22 cellular contexts compared by ENCODE assay signal in genomic region chr14:54719406-54719805, GRCh38.
"Had no signal": no experiment of that assay in that cellular context is flagged by ENCODE, and none has a peak within 500 bp of the region (broad histone marks: within the 10 kb centered on the region; RNA-seq: fewer than 3 reads in every experiment).

No MANE protein-coding gene starts in this region.

- H3K36me3 ChIP-seq: spleen, tibial nerve, uterus had no signal

- H3K4me3 Mint-ChIP-seq: activated CD4-positive, alpha-beta T cell treated with anti-CD3 and anti-CD28 coated beads for 36 hours; activated naive CD8-positive, alpha-beta T cell treated with anti-CD3 and anti-CD28 coated beads for 36 hours; stimulated activated memory B cell treated with anti-CD40 and anti-IgM and Interleukin-4, amounts not matched to agents 10 μg/mL and 1 μg/mL and 100 μg/mL, for 72 hours; T-cell; WTC11 had no signal

- H3K27ac Mint-ChIP-seq: activated CD4-positive, alpha-beta T cell treated with anti-CD3 and anti-CD28 coated beads for 36 hours; activated naive CD8-positive, alpha-beta T cell treated with anti-CD3 and anti-CD28 coated beads for 36 hours; stimulated activated memory B cell treated with anti-CD40 and anti-IgM and Interleukin-4, amounts not matched to agents 10 μg/mL and 1 μg/mL and 100 μg/mL, for 72 hours; T-cell; WTC11 had no signal

- H3K9me3 Mint-ChIP-seq: WTC11 had no signal

- H3K36me3 Mint-ChIP-seq: activated naive CD8-positive, alpha-beta T cell treated with anti-CD3 and anti-CD28 coated beads for 36 hours; T-cell; WTC11 had no signal

- DNase-seq: activated CD4-positive, alpha-beta T cell treated with anti-CD3 and anti-CD28 coated beads for 36 hours; activated CD4-positive, alpha-beta T cell treated with anti-CD3 and anti-CD28 coated beads, Interleukin-2, amount 50 U/mL, for 48 hours; activated naive CD4-positive, alpha-beta T cell; activated naive CD8-positive, alpha-beta T cell treated with anti-CD3 and anti-CD28 coated beads for 36 hours; amygdala; body of pancreas; central memory CD4-positive, alpha-beta T cell; dorsolateral prefrontal cortex; foreskin keratinocyte; glutamatergic neuron; hypothalamus; islet precursor cell; left colon; mammary epithelial cell; occipital lobe; spleen; stimulated activated CD4-positive, alpha-beta T cell treated with anti-CD3 and anti-CD28 coated beads, Interleukin-4, amount 100 ng/mL, for 4 hours; T-cell; uterus had no signal

- H3K9me3 ChIP-seq: body of pancreas, spleen, tibial nerve, uterus had no signal

- H3K27ac ChIP-seq: body of pancreas, foreskin keratinocyte, spleen, tibial nerve, uterus had no signal

- ATAC-seq: activated CD4-positive, alpha-beta T cell treated with anti-CD3 and anti-CD28 coated beads for 36 hours; body of pancreas; foreskin keratinocyte; left colon; stimulated activated memory B cell treated with anti-CD40 and anti-IgM and Interleukin-4, amounts not matched to agents 10 μg/mL and 1 μg/mL and 100 μg/mL, for 72 hours; T-cell; WTC11 had no signal

- H3K4me3 ChIP-seq: body of pancreas, dorsolateral prefrontal cortex, spleen, tibial nerve, uterus had no signal

- H3K27me3 Mint-ChIP-seq: stimulated activated memory B cell treated with anti-CD40 and anti-IgM and Interleukin-4, amounts not matched to agents 10 μg/mL and 1 μg/mL and 100 μg/mL, for 72 hours had no signal

- H3K4me1 ChIP-seq: body of pancreas had no signal

- H3K27me3 ChIP-seq: body of pancreas, dorsolateral prefrontal cortex, foreskin keratinocyte, spleen, tibial nerve, uterus had no signal
